Comparison of ENCODE assay signal across 8 cellular contexts in genomic region chr6:43644940-43645612, GRCh38. TPM values are rescaled to one million over a fixed set of nuclear protein-coding genes. Genes with fewer than 3 reads are reported as not detected.
DNase-seq lines count a peak whose midpoint lies in the region; FAIRE-seq and TF ChIP-seq lines count a peak whose summit lies in the region.

Gene RSPH9 (plus strand): TSS chr6:43645036. CDS start chr6:43645099, 63 bp downstream.

- 14 to 50% (median 36%) methylated on average over 48 to 52 of the region's 52 CpGs for WGBS in small intestine, 3 donors

- no peaks in the 10 kb centered on the region for H4K20me1 ChIP-seq in keratinocyte (ENCODE audit: control insufficient read depth, extremely low read depth, insufficient read depth, low read length)

- peaks cover 11% of the 10 kb centered on the region for H3K79me2 ChIP-seq in keratinocyte (ENCODE audit: control insufficient read depth, insufficient read depth, low read length)

- CTCF ChIA-PET in HEK293 (lab: Yijun Ruan, JAX): interaction anchor here (0.5 to 3.2 kb wide), 9 partner anchors 9 to 517 kb away, joined by 3 to 14 read pairs (median 4); partner anchors contain the start of gene MAD2L1BP

- peak within 1 kb of the TSS; percentile 46; the same call in 1 of the 2 replicates for H3K27ac ChIP-seq in HEK293 (ENCODE audit: extremely low read depth, low read depth, low read length)
- H3K27ac ChIP-seq in keratinocyte (ENCODE audit: control insufficient read depth, insufficient read depth, low read length): no peak within 1 kb of the TSS
- peak within 1 kb of the TSS in 1 of 2 donors; percentile 9 for H3K27ac ChIP-seq in small intestine (ENCODE audit: low read depth in 1 of 2, low read length in 1 of 2)

- peak within 1 kb of the TSS; percentile 37 for H3K4me3 ChIP-seq in HEK293 (ENCODE audit: low read depth, low read length)
- H3K4me3 ChIP-seq in cardiac fibroblast (replicated peaks in 1 of 2; ENCODE audit: low read depth in 2 of 2, low read length in 2 of 2): peak within 1 kb of the TSS; percentile 51 to 59
- H3K4me3 ChIP-seq in keratinocyte (ENCODE audit: control insufficient read depth in 2 of 3, extremely low read depth in 1 of 3, insufficient read depth in 2 of 3, low read depth in 1 of 3, low read length in 3 of 3): peak within 1 kb of the TSS in 1 of 3 experiments; percentile 42
- peak within 1 kb of the TSS in 1 of 2 donors; percentile 9 for H3K4me3 ChIP-seq in small intestine (ENCODE audit: low read depth in 1 of 2, low read length in 2 of 2)

- POLR2A ChIA-PET in HEK293 (lab: Yijun Ruan, JAX): interaction anchor here (0.5 to 5.3 kb wide), 8 partner anchors 9 to 602 kb away, joined by 3 to 40 read pairs (median 4); partner anchors contain the start of genes GTPBP2, HSP90AB1, MAD2L1BP and VEGFA

- H3K9me1 ChIP-seq in keratinocyte (ENCODE audit: control insufficient read depth, extremely low read depth, insufficient read depth, low read length): no peaks in the 10 kb centered on the region

- H3K36me3 ChIP-seq in HEK293 (ENCODE audit: control insufficient read depth in 2 of 2, insufficient read depth in 1 of 2, low read length in 2 of 2) (peaks cover 17 to 22% of the 10 kb centered on the region in 2 experiments), keratinocyte (ENCODE audit: control insufficient read depth in 2 of 2, extremely low read depth in 1 of 2, insufficient read depth in 2 of 2, low read length in 2 of 2) (peaks cover 5 to 12% of the 10 kb centered on the region in 2 experiments), small intestine (ENCODE audit: control insufficient read depth in 2 of 2, insufficient read depth in 2 of 2, low read length in 2 of 2) (peaks cover 0 to 7% of the 10 kb centered on the region in 2 donors)

- no peak within 1 kb of the TSS for H3K9ac ChIP-seq in keratinocyte (ENCODE audit: control insufficient read depth, extremely low read depth, insufficient read depth, low read length)

- peak; percentile 53 for DNase-seq in CD1c-positive myeloid dendritic cell (ENCODE audit: extremely low spot score)
- peak; percentile 63 for DNase-seq in T1000 (lab: John Stamatoyannopoulos, UW)
- DNase-seq in cardiac fibroblast (ENCODE audit: low read depth in 2 of 2): peak; percentile 62 to 66
- no peak for DNase-seq in keratinocyte (ENCODE audit: low read depth, low spot score)
- peak; percentile 69 for DNase-seq in stimulated activated CD4-positive, alpha-beta T cell treated with anti-CD3 and anti-CD28 coated beads, Interleukin-4, amount 100 ng/mL, for 1 hour
- DNase-seq in NCI-H1092 treated with DMSO at 0.1 percent for 48 hours (lab: John Stamatoyannopoulos, UW): no peak
- DNase-seq in small intestine: no peak

- peak within 1 kb of the TSS; percentile 67 for H2AFZ ChIP-seq in keratinocyte (ENCODE audit: control insufficient read depth, low read length)

- H3K4me1 ChIP-seq in HEK293 (ENCODE audit: control insufficient read depth, insufficient read depth, low read length) (peaks cover 7% of the 10 kb centered on the region), keratinocyte (ENCODE audit: control insufficient read depth, extremely low read depth, insufficient read depth, low read length) (no peaks in the 10 kb centered on the region), small intestine (ENCODE audit: control insufficient read depth in 2 of 2, insufficient read depth in 1 of 2, low read depth in 1 of 2, low read length in 1 of 2) (no peaks in the 10 kb centered on the region)

- H3K9me3 ChIP-seq in HEK293 (ENCODE audit: control insufficient read depth, insufficient read depth, low read depth, low read length) (no peaks in the 10 kb centered on the region), keratinocyte (ENCODE audit: control insufficient read depth, low read depth, low read length) (no peaks in the 10 kb centered on the region), small intestine (ENCODE audit: control insufficient read depth, low read depth) (no peaks in the 10 kb centered on the region)

- peak within 1 kb of the TSS; percentile 35 for H3K4me2 ChIP-seq in keratinocyte (ENCODE audit: control insufficient read depth, extremely low read depth, insufficient read depth, low read depth, low read length)

- dilution Hi-C loops in keratinocyte (cut with MboI; ENCODE audit: extremely low pct_ligation_motif_present, low sequenced_read_pairs): no loop called here

- no peaks in the 10 kb centered on the region for H3K27me3 ChIP-seq in keratinocyte (ENCODE audit: control insufficient read depth, extremely low read depth, insufficient read depth, low read length)
- no peaks in the 10 kb centered on the region for H3K27me3 ChIP-seq in small intestine (ENCODE audit: control insufficient read depth in 2 of 2, insufficient read depth in 2 of 2, low read length in 2 of 2)

- FAIRE-seq in keratinocyte (lab: Jason Lieb, UNC) (no peak), small intestine (lab: Jason Lieb, UNC) (no peak)

- TF ChIP-seq CTCF in HEK293 (tag by site-specific recombination; IDR thresholded peaks at IDR 0.05) (no peak), cardiac fibroblast (IDR thresholded peaks at IDR 0.05; ENCODE audit: low read depth, low read length) (no peak), keratinocyte (optimal IDR thresholded peaks at IDR 0.05 in 1 of 3, IDR thresholded peaks at IDR 0.05 in 1 of 3, conservative IDR thresholded peaks at IDR 0.05 in 1 of 3; ENCODE audit: extremely low read depth in 1 of 3, insufficient read depth in 2 of 3, low read length in 3 of 3) (no peak)

TF ChIP-seq in HEK293, 187 proteins besides CTCF, POLR2A, EP300 and RAD21 (continues in another document):
- TF ChIP-seq ZNF510 (tag by site-specific recombination; IDR thresholded peaks at IDR 0.05; ENCODE audit: insufficient replicate concordance) (no peak), ZNF157 (tag by site-specific recombination; IDR thresholded peaks at IDR 0.05) (no peak), ZNF223 (tag by site-specific recombination; IDR thresholded peaks at IDR 0.05) (no peak), ZNF280D (tag by site-specific recombination; IDR thresholded peaks at IDR 0.05) (no peak), ZNF561 (tag by site-specific recombination; IDR thresholded peaks at IDR 0.05; ENCODE audit: borderline replicate concordance) (no peak), ZFP3 (tag by site-specific recombination; IDR thresholded peaks at IDR 0.05; ENCODE audit: low read depth) (no peak), ZBTB17 (tag by site-specific recombination; IDR thresholded peaks at IDR 0.05) (0 out of 2 replicates have a peak, but pooled peaks have one; percentile 41), KLF9 (tag by site-specific recombination; IDR thresholded peaks at IDR 0.05; ENCODE audit: low read depth) (peak; percentile 63), ZNF133 (tag by site-specific recombination; IDR thresholded peaks at IDR 0.05) (no peak), ZNF324 (tag by site-specific recombination; IDR thresholded peaks at IDR 0.05) (no peak)
- TF ChIP-seq, protein P1, sequence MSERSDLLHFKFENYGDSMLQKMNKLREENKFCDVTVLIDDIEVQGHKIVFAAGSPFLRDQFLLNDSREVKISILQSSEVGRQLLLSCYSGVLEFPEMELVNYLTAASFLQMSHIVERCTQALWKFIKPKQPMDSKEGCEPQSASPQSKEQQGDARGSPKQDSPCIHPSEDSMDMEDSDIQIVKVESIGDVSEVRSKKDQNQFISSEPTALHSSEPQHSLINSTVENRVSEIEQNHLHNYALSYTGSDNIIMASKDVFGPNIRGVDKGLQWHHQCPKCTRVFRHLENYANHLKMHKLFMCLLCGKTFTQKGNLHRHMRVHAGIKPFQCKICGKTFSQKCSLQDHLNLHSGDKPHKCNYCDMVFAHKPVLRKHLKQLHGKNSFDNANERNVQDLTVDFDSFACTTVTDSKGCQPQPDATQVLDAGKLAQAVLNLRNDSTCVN (tag by site-specific recombination; optimal IDR thresholded peaks at IDR 0.05): no peak

RNA-seq across cellular contexts. Expression of gene RSPH9, which starts in this region (rescaled TPM):
- polyA plus RNA-seq in keratinocyte (not detected in 3 replicates), small intestine (1 to 10 TPM in 1 of 3 donors, under 1 TPM in 2; 0.42 to 1.1 (median 0.81) TPM)
- polyA plus RNA-seq in keratinocyte (2011; ENCODE audit: low read depth): not detected
- polyA plus RNA-seq in keratinocyte (2011; cell fraction: cytosol; rRNA removed): not detected in 2 replicates
- not detected in 2 replicates for polyA plus RNA-seq in keratinocyte (2011; cell fraction: nucleus; rRNA removed)
- 0.14 and 0.15 TPM in 2 replicates for polyA plus RNA-seq in keratinocyte (2012; ENCODE audit: low replicate concordance)
- not detected in 3 replicates for polyA minus RNA-seq in keratinocyte
- not detected for polyA minus RNA-seq in keratinocyte (2011; cell fraction: cytosol; rRNA and poly(A)+ RNA removed)
- polyA minus RNA-seq in keratinocyte (2011; cell fraction: nucleus; rRNA and poly(A)+ RNA removed): not detected in 2 replicates

Comparison
In these comparisons a context has a peak if more than half of its experiments do, and no peak if none do; other contexts are left out.
1. DNase-seq: peak in CD1c-positive myeloid dendritic cell (single experiment), T1000 (single experiment), cardiac fibroblast (2 of 2) and stimulated activated CD4-positive, alpha-beta T cell treated with anti-CD3 and anti-CD28 coated beads, Interleukin-4, amount 100 ng/mL, for 1 hour (single experiment); none in keratinocyte (single experiment), NCI-H1092 treated with DMSO at 0.1 percent for 48 hours (single experiment) and small intestine (single experiment).